23 cellular contexts compared by ENCODE assay signal in genomic region chr16:87572959-87573358, GRCh38. TPM values are rescaled to one million over a fixed set of nuclear protein-coding genes. Genes with fewer than 3 reads are reported as not detected.
"Had no signal": no experiment of that assay in that cellular context is flagged by ENCODE, and none has a peak within 500 bp of the region (broad histone marks: within the 10 kb centered on the region; RNA-seq: fewer than 3 reads in every experiment).

No MANE protein-coding gene starts in this region.

- DNase-seq: activated CD4-positive, alpha-beta T cell treated with anti-CD3 and anti-CD28 coated beads for 4 hours; activated CD8-positive, alpha-beta memory T cell treated with anti-CD3 and anti-CD28 coated beads, Interleukin-2, amount 50 U/mL, for 4 hours; activated CD8-positive, alpha-beta T cell treated with anti-CD3 and anti-CD28 coated beads for 36 hours; activated naive CD4-positive, alpha-beta T cell treated with anti-CD3 and anti-CD28 coated beads, Interleukin-2, amount 50 U/mL, for 16 hours; activated naive CD8-positive, alpha-beta T cell treated with anti-CD3 and anti-CD28 coated beads, Interleukin-2, amount 10 ng/mL, durations not matched to agents 7 days and 5 days; adrenal gland; anterior cingulate cortex; body of pancreas; central memory CD4-positive, alpha-beta T cell; KG1; NCI-H1092; NCI-H1417; NCI-H1930; NCI-H2171 treated with DMSO at 0.1 percent for 48 hours; NCI-H345; NCI-H510A; NCI-H526 treated with DMSO at 0.1 percent for 48 hours; Peyer's patch; SHP77 treated with DMSO at 0.1 percent for 48 hours had no signal

- H3K36me3 Mint-ChIP-seq: activated naive CD8-positive, alpha-beta T cell treated with anti-CD3 and anti-CD28 coated beads, Interleukin-2, amount 10 ng/mL, durations not matched to agents 7 days and 5 days had no signal

- H3K4me3 ChIP-seq: adrenal gland, body of pancreas, Peyer's patch had no signal

- H3K9me3 Mint-ChIP-seq: activated CD8-positive, alpha-beta T cell treated with anti-CD3 and anti-CD28 coated beads for 36 hours; activated naive CD8-positive, alpha-beta T cell treated with anti-CD3 and anti-CD28 coated beads, Interleukin-2, amount 10 ng/mL, durations not matched to agents 7 days and 5 days; T-helper 1 cell treated with Interleukin-12 subunit alpha and Interleukin-12 subunit beta and Interleukin-4 antibody, amounts not matched to agents 30 μg/mL and 1 μg/mL, for 36 hours had no signal

- H3K27ac ChIP-seq: body of pancreas, Peyer's patch had no signal

- H3K9me3 ChIP-seq: adrenal gland, body of pancreas, Peyer's patch had no signal

- H3K27me3 ChIP-seq: adrenal gland, Peyer's patch had no signal

- H3K36me3 ChIP-seq: adrenal gland, Peyer's patch had no signal

- H3K4me3 Mint-ChIP-seq: activated CD8-positive, alpha-beta T cell treated with anti-CD3 and anti-CD28 coated beads for 36 hours; activated naive CD8-positive, alpha-beta T cell treated with anti-CD3 and anti-CD28 coated beads, Interleukin-2, amount 10 ng/mL, durations not matched to agents 7 days and 5 days; T-helper 1 cell treated with Interleukin-12 subunit alpha and Interleukin-12 subunit beta and Interleukin-4 antibody, amounts not matched to agents 30 μg/mL and 1 μg/mL, for 36 hours had no signal

- H3K4me1 Mint-ChIP-seq: activated naive CD8-positive, alpha-beta T cell treated with anti-CD3 and anti-CD28 coated beads, Interleukin-2, amount 10 ng/mL, durations not matched to agents 7 days and 5 days had no signal

- H3K27ac Mint-ChIP-seq: activated CD8-positive, alpha-beta T cell treated with anti-CD3 and anti-CD28 coated beads for 36 hours; activated naive CD8-positive, alpha-beta T cell treated with anti-CD3 and anti-CD28 coated beads, Interleukin-2, amount 10 ng/mL, durations not matched to agents 7 days and 5 days; T-helper 1 cell treated with Interleukin-12 subunit alpha and Interleukin-12 subunit beta and Interleukin-4 antibody, amounts not matched to agents 30 μg/mL and 1 μg/mL, for 36 hours had no signal

RNA-seq across cellular contexts. Expression of gene JPH3, which starts 29.3 kb away (rescaled TPM):
- total RNA-seq: activated naive CD8-positive, alpha-beta T cell treated with anti-CD3 and anti-CD28 coated beads, Interleukin-2, amount 10 ng/mL, durations not matched to agents 7 days and 5 days; body of pancreas; bronchial epithelial cell; LHCN-M2; MCF 10A had no signal
